ENCODE assay signal across 1 cellular context in genomic region chr13:32535748-32536147, GRCh38.
TF ChIP-seq lines count a peak whose summit lies in the region.

No MANE protein-coding gene starts in this region.

TF ChIP-seq in HepG2, 621 proteins besides CTCF, POLR2A, EP300 and RAD21:
- 0 out of 2 replicates have a peak, but pooled peaks have one; percentile 51 for TF ChIP-seq PAF1 (CRISPR knock-in tag; IDR thresholded peaks at IDR 0.05)
- no peak for TF ChIP-seq KAT2B (IDR thresholded peaks at IDR 0.05; ENCODE audit: borderline replicate concordance, low read depth, low read length)
TF ChIP-seq in HepG2: peak in this region for 1.
